25 cellular contexts compared by ENCODE assay signal in genomic region chr7:2968616-2969397, GRCh38.
DNase-seq lines count a peak whose midpoint lies in the region; ATAC-seq, FAIRE-seq and TF ChIP-seq lines count a peak whose summit lies in the region.
"Had no signal": no experiment of that assay in that cellular context is flagged by ENCODE, and none has a peak within 500 bp of the region (broad histone marks: within the 10 kb centered on the region; RNA-seq: fewer than 3 reads in every experiment).

No MANE protein-coding gene starts in this region.

- intact Hi-C loops in sciatic nerve (cut with DNase I), result no loop called here
- intact Hi-C loops in HepG2 (cut with micrococcal nuclease; ENCODE audit: unreplicated experiment), result no loop called here

- no peaks in the 10 kb centered on the region for H3K9me3 ChIP-seq in HepG2 (ENCODE audit: low read length)
- H3K9me3 ChIP-seq: MG63 had no signal

- H3K79me2 ChIP-seq in GM23338 (replicated peaks; ENCODE audit: insufficient read depth) (no peaks in the 10 kb centered on the region), HepG2 (ENCODE audit: insufficient read depth, low read length) (no peaks in the 10 kb centered on the region)

- H3K27ac ChIP-seq in GM23338 (ENCODE audit: low read depth) (peak overlapping the region; percentile 50; the same call in 1 of the 2 replicates), HepG2 (ENCODE audit: extremely low read length, insufficient read depth, low read length) (no peak overlapping the region)
- H3K27ac ChIP-seq: ascending aorta, BLaER1, HL-60, uterus, VCaP had no signal

- DNase-seq in NCI-H345 (lab: John Stamatoyannopoulos, UW) (peak; percentile 2), NCI-H345 treated with DMSO at 0.1 percent for 48 hours (lab: John Stamatoyannopoulos, UW; ENCODE audit: unreplicated experiment) (no peak), GM23338 (ENCODE audit: low spot score) (no peak), sciatic nerve (ENCODE audit: low spot score) (peak; percentile 13), HepG2 (ENCODE audit: low spot score) (no peak)
- DNase-seq: activated gamma-delta T cell treated with Interleukin-2 at 50 U/mL for 16 hours; foreskin fibroblast; HFFc6; immature natural killer cell; left ventricle myocardium superior; MG63; NCI-H1694 treated with DMSO at 0.1 percent for 48 hours; NCI-H446; stimulated activated CD4-positive, alpha-beta T cell treated with anti-CD3 and anti-CD28 coated beads, Interleukin-12 subunit alpha, Interleukin-12 subunit beta, amount 100 ng/mL, for 4 hours; T-helper 17 cell; uterus had no signal

- no peak overlapping the region for H3K9ac ChIP-seq in HepG2 (ENCODE audit: insufficient read depth, low read depth, low read length)
- H3K9ac ChIP-seq: BLaER1 had no signal

- peaks cover 15% of the 10 kb centered on the region for H3K9me3 Mint-ChIP-seq in GM23338
- H3K9me3 Mint-ChIP-seq in activated T-helper 17 cell treated with anti-CD3 and anti-CD28 coated beads, Interleukin-2, amount 50 U/mL, for 72 hours, result no peaks in the 10 kb centered on the region
- H3K9me3 Mint-ChIP-seq: central memory CD8-positive, alpha-beta T cell; HFFc6 had no signal

- ATAC-seq in GM23338 (no peak), sciatic nerve (no peak), HepG2 (no peak), HG02610 (IDR thresholded peaks at IDR 0.05; ENCODE audit: unreplicated experiment) (no peak), HG03280 (IDR thresholded peaks at IDR 0.05; ENCODE audit: unreplicated experiment) (no peak)
- ATAC-seq in activated T-helper 17 cell treated with anti-CD3 and anti-CD28 coated beads, Interleukin-2, amount 50 U/mL, for 72 hours (replicated peaks), result peak; percentile 31
- ATAC-seq: left ventricle myocardium superior, T-helper 17 cell had no signal

- H3K4me3 ChIP-seq in GM23338 (no peak overlapping the region), HepG2 (replicated peaks in 1 of 3; ENCODE audit: insufficient read depth in 1 of 3, low read depth in 2 of 3, low read length in 3 of 3) (no peak overlapping the region)
- H3K4me3 ChIP-seq: ascending aorta, BLaER1, MG63, uterus had no signal

- in situ Hi-C loops in HepG2 (cut with HindIII; ENCODE audit: extremely low pct_ligation_motif_present, low pct_unique_long_range_greater_than_20kb), result no loop called here

- no peak for FAIRE-seq in HepG2 (lab: Jason Lieb, UNC)
- FAIRE-seq: D721Med had no signal

- no peaks in the 10 kb centered on the region for H3K27me3 Mint-ChIP-seq in GM23338 (ENCODE audit: insufficient read depth, low read depth, poor library complexity)
- H3K27me3 Mint-ChIP-seq in activated T-helper 17 cell treated with anti-CD3 and anti-CD28 coated beads, Interleukin-2, amount 50 U/mL, for 72 hours, result no peaks in the 10 kb centered on the region
- H3K27me3 Mint-ChIP-seq: central memory CD8-positive, alpha-beta T cell; T-helper 17 cell had no signal

- TF ChIP-seq POLR2A in HepG2 (IDR thresholded peaks at IDR 0.05; ENCODE audit: insufficient read depth in 1 of 2, low read depth in 2 of 2, low read length in 2 of 2), result no peak

- CTCF ChIA-PET in HepG2 (lab: Yijun Ruan, JAX; ENCODE audit: low intra/inter-chr PET ratio, low total read pairs), result no interaction called here

- H3K9me2 ChIP-seq in GM23338 (ENCODE audit: insufficient read depth), result 0 out of 2 replicates have a peak, but pooled peaks cover 4% of the 10 kb centered on the region

- H2AFZ ChIP-seq in GM23338, result no peak overlapping the region
- no peak overlapping the region for H2AFZ ChIP-seq in HepG2 (ENCODE audit: low read length)

- TF ChIP-seq RAD21 in HepG2 (CRISPR knock-in tag; IDR thresholded peaks at IDR 0.05), result no peak

- H3K27me3 ChIP-seq in GM23338 (ENCODE audit: insufficient read depth) (no peaks in the 10 kb centered on the region), HepG2 (ENCODE audit: control insufficient read depth in 1 of 2, insufficient read depth in 2 of 2, low read length in 2 of 2) (no peaks in the 10 kb centered on the region; a peak in 1 of 5 replicates)
- H3K27me3 ChIP-seq: ascending aorta, BLaER1, MG63, uterus had no signal

- H3K36me3 ChIP-seq in GM23338 (ENCODE audit: insufficient read depth), result 0 out of 2 replicates have a peak, but pooled peaks cover 2% of the 10 kb centered on the region
- H3K36me3 ChIP-seq in HepG2 (replicated peaks in 1 of 2; ENCODE audit: control insufficient read depth in 1 of 2, insufficient read depth in 2 of 2, low read length in 2 of 2), result no peaks in the 10 kb centered on the region
- H3K36me3 ChIP-seq: ascending aorta, MG63, uterus had no signal

- WGBS in HepG2 (ENCODE audit: low lambda C conversion rate), result 86% methylated on average over 13 of the region's 13 CpGs

- H3K36me3 Mint-ChIP-seq in GM23338 (ENCODE audit: low read depth), result peaks cover 7% of the 10 kb centered on the region; the same call in 2 of the 3 replicates
- H3K36me3 Mint-ChIP-seq in activated T-helper 17 cell treated with anti-CD3 and anti-CD28 coated beads, Interleukin-2, amount 50 U/mL, for 72 hours (ENCODE audit: low read depth), result peaks cover 42% of the 10 kb centered on the region

- TF ChIP-seq CTCF in GM23338 (conservative IDR thresholded peaks at IDR 0.05; ENCODE audit: low read depth in 2 of 2) (no peak), HepG2 (CRISPR knock-in tag; IDR thresholded peaks at IDR 0.05) (no peak)

- H3K4me1 ChIP-seq in GM23338 (ENCODE audit: insufficient read depth) (no peaks in the 10 kb centered on the region), HepG2 (ENCODE audit: insufficient read depth, low read length) (no peaks in the 10 kb centered on the region)
- H3K4me1 ChIP-seq: ascending aorta, uterus had no signal

- H4K20me1 ChIP-seq in GM23338 (replicated peaks; ENCODE audit: insufficient read depth) (no peaks in the 10 kb centered on the region), HepG2 (ENCODE audit: insufficient read depth, low read length) (no peaks in the 10 kb centered on the region)
- H4K20me1 ChIP-seq: BLaER1 had no signal

- TF ChIP-seq EP300 in HepG2 (IDR thresholded peaks at IDR 0.05; ENCODE audit: low read depth in 2 of 2, low read length in 2 of 2), result no peak
- no peak for TF ChIP-seq EP300 in HepG2 (CRISPR knock-in tag; IDR thresholded peaks at IDR 0.05; ENCODE audit: borderline replicate concordance)

- no peak overlapping the region for H3K4me2 ChIP-seq in GM23338
- H3K4me2 ChIP-seq in HepG2 (ENCODE audit: low read depth, low read length), result no peak overlapping the region
- H3K4me2 ChIP-seq: BLaER1 had no signal

- POLR2A ChIA-PET in HepG2 (lab: Yijun Ruan, JAX), result no interaction called here

- H3K27ac Mint-ChIP-seq in GM23338, result no peak overlapping the region
- no peak overlapping the region for H3K27ac Mint-ChIP-seq in activated T-helper 17 cell treated with anti-CD3 and anti-CD28 coated beads, Interleukin-2, amount 50 U/mL, for 72 hours
- H3K27ac Mint-ChIP-seq: HFFc6, T-helper 17 cell had no signal

- BruUV-seq in HepG2 (replicated peaks; lab: Mats Ljungman, UMichigan), result no TSS peak

- no peaks in the 10 kb centered on the region for H3F3A ChIP-seq in GM23338 (replicated peaks; ENCODE audit: low read depth)

- H3K4me1 Mint-ChIP-seq in GM23338, result no peaks in the 10 kb centered on the region
- peaks cover 20% of the 10 kb centered on the region for H3K4me1 Mint-ChIP-seq in activated T-helper 17 cell treated with anti-CD3 and anti-CD28 coated beads, Interleukin-2, amount 50 U/mL, for 72 hours

- H3K4me3 Mint-ChIP-seq in GM23338, result no peak overlapping the region
- no peak overlapping the region for H3K4me3 Mint-ChIP-seq in activated T-helper 17 cell treated with anti-CD3 and anti-CD28 coated beads, Interleukin-2, amount 50 U/mL, for 72 hours
- H3K4me3 Mint-ChIP-seq: central memory CD8-positive, alpha-beta T cell; HFFc6; immature natural killer cell; T-helper 17 cell had no signal

TF ChIP-seq in HepG2, 621 proteins besides CTCF, POLR2A, EP300 and RAD21 (continues in another document):
- TF ChIP-seq ZBTB49 (CRISPR knock-in tag; IDR thresholded peaks at IDR 0.05; ENCODE audit: borderline replicate concordance) (no peak), ZBTB21 (CRISPR knock-in tag; IDR thresholded peaks at IDR 0.05) (no peak), TERF1 (CRISPR knock-in tag; IDR thresholded peaks at IDR 0.05) (no peak), CSRNP1 (CRISPR knock-in tag; IDR thresholded peaks at IDR 0.05) (no peak)

Comparison
In these comparisons a context has a peak if more than half of its experiments do, and no peak if none do; other contexts are left out.
1. DNase-seq: peak in NCI-H345 (single experiment) and sciatic nerve (single experiment); none in NCI-H345 treated with DMSO at 0.1 percent for 48 hours (single experiment), GM23338 (single experiment) and HepG2 (single experiment).